In the genomic region with DNA sequence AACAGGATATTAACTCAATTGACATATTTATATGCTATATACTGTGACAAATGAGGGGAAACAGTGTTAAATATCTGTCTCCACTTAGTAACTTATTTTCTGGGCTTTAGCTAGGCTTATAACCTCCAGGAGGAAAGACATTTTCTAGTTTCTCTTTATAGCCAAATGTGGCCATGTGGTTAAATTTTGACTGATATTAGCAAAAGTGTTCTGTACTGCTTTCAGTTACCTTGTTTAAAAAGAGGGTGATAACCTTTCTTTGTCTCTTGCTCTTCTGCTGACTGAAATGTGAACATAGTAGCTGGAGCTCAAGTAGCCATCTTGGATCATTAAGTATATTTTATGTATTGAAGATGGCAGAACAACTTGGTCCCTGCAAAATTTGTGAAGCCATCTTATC, we compare ENCODE assay signal across 19 cellular contexts.
DNase-seq lines count a peak whose midpoint lies in the region; ATAC-seq, FAIRE-seq and TF ChIP-seq lines count a peak whose summit lies in the region.
"Had no signal": no experiment of that assay in that cellular context is flagged by ENCODE, and none has a peak within 500 bp of the region (broad histone marks: within the 10 kb centered on the region; RNA-seq: fewer than 3 reads in every experiment).

No MANE protein-coding gene starts in this region.

- no peak for TF ChIP-seq CTCF in pancreas (IDR thresholded peaks at IDR 0.05)

- H3K4me1 ChIP-seq in pancreas: peaks cover 11 to 29% (median 15%) of the 10 kb centered on the region in 3 donors

- H3K4me1 Mint-ChIP-seq in activated T-cell treated with anti-CD3 and anti-CD28 coated beads, Interleukin-2, amount 50 U/mL, for 4 hours (ENCODE audit: low read depth): no peaks in the 10 kb centered on the region
- H3K4me1 Mint-ChIP-seq: B cell had no signal

- peaks cover 12% of the 10 kb centered on the region for H3K9me3 Mint-ChIP-seq in activated T-cell treated with anti-CD3 and anti-CD28 coated beads, Interleukin-2, amount 50 U/mL, for 4 hours
- H3K9me3 Mint-ChIP-seq: CD4-positive, alpha-beta T cell had no signal

- intact Hi-C loops in pancreas (cut with DNase I): no loop called here

- no peaks in the 10 kb centered on the region for H3K9me3 ChIP-seq in pancreas
- H3K9me3 ChIP-seq: SK-N-SH had no signal

- FAIRE-seq in pancreas (lab: Jason Lieb, UNC): no peak
- FAIRE-seq: H54 had no signal

- H3K36me3 Mint-ChIP-seq in activated T-cell treated with anti-CD3 and anti-CD28 coated beads, Interleukin-2, amount 50 U/mL, for 4 hours (ENCODE audit: insufficient read depth): no peaks in the 10 kb centered on the region

- H3K36me3 ChIP-seq in pancreas: no peaks in the 10 kb centered on the region

- no peak overlapping the region for H3K4me3 Mint-ChIP-seq in activated T-cell treated with anti-CD3 and anti-CD28 coated beads, Interleukin-2, amount 50 U/mL, for 4 hours
- H3K4me3 Mint-ChIP-seq: B cell; CD4-positive, alpha-beta T cell had no signal

- no peak overlapping the region for H3K4me3 ChIP-seq in pancreas

- H3K27me3 Mint-ChIP-seq in activated T-cell treated with anti-CD3 and anti-CD28 coated beads, Interleukin-2, amount 50 U/mL, for 4 hours (ENCODE audit: low read depth): no peaks in the 10 kb centered on the region
- H3K27me3 Mint-ChIP-seq: B cell; CD4-positive, alpha-beta T cell had no signal

- DNase-seq in pancreas (no peak), kidney tubule cell (ENCODE audit: low spot score) (no peak)
- no peak for DNase-seq in activated T-cell treated with anti-CD3 and anti-CD28 coated beads, Interleukin-2, amount 50 U/mL, for 4 hours
- DNase-seq: ACHN; Calu3; CD4-positive, alpha-beta T cell; DMS79; GDM1; Karpas-422; MM.1S; NCI-H1105 treated with DMSO at 0.1 percent for 48 hours; NCI-H2171 treated with DMSO at 0.1 percent for 48 hours; SK-N-SH had no signal

- ATAC-seq in GM18867 (IDR thresholded peaks at IDR 0.05; ENCODE audit: unreplicated experiment) (peak; percentile 51), HG02938 (IDR thresholded peaks at IDR 0.05; ENCODE audit: unreplicated experiment) (peak; percentile 58), HG03520 (IDR thresholded peaks at IDR 0.05; ENCODE audit: unreplicated experiment) (peak; percentile 56), pancreas (peak in 3 of 4 donors; percentile 17 to 25 (median 25)), GM18511 (IDR thresholded peaks at IDR 0.05; ENCODE audit: unreplicated experiment) (no peak)
- ATAC-seq in activated T-cell treated with anti-CD3 and anti-CD28 coated beads, Interleukin-2, amount 50 U/mL, for 4 hours: no peak

- peak overlapping the region in 2 of 4 donors; percentile 60 for H3K27ac ChIP-seq in pancreas

- H3K27me3 ChIP-seq in pancreas: no peaks in the 10 kb centered on the region

Comparison
In these comparisons a context has a peak if more than half of its experiments do, and no peak if none do; other contexts are left out.
1. ATAC-seq: peak in GM18867 (single experiment), HG02938 (single experiment), HG03520 (single experiment) and pancreas (3 of 4); none in activated T-cell treated with anti-CD3 and anti-CD28 coated beads, Interleukin-2, amount 50 U/mL, for 4 hours (0 of 2) and GM18511 (single experiment).